8 cellular contexts compared by ENCODE assay signal in genomic region chr11:123454060-123454651, GRCh38. TPM values are rescaled to one million over a fixed set of nuclear protein-coding genes. Genes with fewer than 3 reads are reported as not detected.
A peak's percentile ranks its signal among the peaks of the same experiment; 100 is the strongest.
DNase-seq lines count a peak whose midpoint lies in the region; ATAC-seq and TF ChIP-seq lines count a peak whose summit lies in the region.

No MANE protein-coding gene starts in this region.

- H3K36me3 ChIP-seq in mammary epithelial cell (ENCODE audit: insufficient read depth, low read length) (no peaks in the 10 kb centered on the region), endodermal cell (ENCODE audit: control insufficient read depth, insufficient read depth, low read length) (peaks cover 62% of the 10 kb centered on the region)

- no peaks in the 10 kb centered on the region for H3K27me3 ChIP-seq in mammary epithelial cell (ENCODE audit: insufficient read depth, low read length)
- no peaks in the 10 kb centered on the region for H3K27me3 ChIP-seq in endodermal cell (ENCODE audit: control insufficient read depth, insufficient read depth, low read length, poor library complexity, severe bottlenecking)

- H3K27ac ChIP-seq in mammary epithelial cell (ENCODE audit: insufficient read depth, low read depth, low read length), result no peak overlapping the region
- no peak overlapping the region for H3K27ac ChIP-seq in endodermal cell (ENCODE audit: low read depth, low read length)

- dilution Hi-C loops in mammary epithelial cell (cut with HindIII; ENCODE audit: low sequenced_read_pairs), result no loop called here

- CTCF ChIA-PET in mammary epithelial cell (lab: Charles Lee; ENCODE audit: low non-redundant PET), result no interaction called here

- intact Hi-C loops in mammary epithelial cell (cut with micrococcal nuclease), result no loop called here

- H3K27me3 Mint-ChIP-seq in HFFc6 (ENCODE audit: insufficient read depth) (no peaks in the 10 kb centered on the region), T-helper 17 cell (no peaks in the 10 kb centered on the region), endodermal cell (ENCODE audit: insufficient read depth) (no peaks in the 10 kb centered on the region)

- DNase-seq in HFFc6 (peak; percentile 84), T-helper 17 cell (peak in 2 of 3 donors; percentile 28 to 33), mammary epithelial cell (peak; percentile 79), SKM-1 treated with dmso at 0.1 percent for 144 hours (lab: John Stamatoyannopoulos, UW; ENCODE audit: unreplicated experiment) (no peak), SK-N-DZ (ENCODE audit: low spot score) (no peak), endodermal cell (no peak)
- peak; percentile 70 for DNase-seq in stimulated activated CD4-positive, alpha-beta T cell treated with anti-CD3 and anti-CD28 coated beads, Interleukin-4, amount 100 ng/mL, for 24 hours

- H3K9me3 Mint-ChIP-seq in HFFc6 (no peaks in the 10 kb centered on the region), endodermal cell (no peaks in the 10 kb centered on the region)

- H3K4me1 ChIP-seq in mammary epithelial cell (ENCODE audit: insufficient read depth, low read length) (peaks cover 12% of the 10 kb centered on the region), endodermal cell (ENCODE audit: control insufficient read depth, insufficient read depth, low read length) (no peaks in the 10 kb centered on the region)

- TF ChIP-seq CTCF in HFFc6 (IDR thresholded peaks at IDR 0.05) (no peak), mammary epithelial cell (conservative IDR thresholded peaks at IDR 0.05 in 1 of 2, IDR thresholded peaks at IDR 0.05 in 1 of 2; ENCODE audit: extremely low read depth in 1 of 2, insufficient read depth in 1 of 2, low read depth in 1 of 2, low read length in 2 of 2) (no peak), endodermal cell (conservative IDR thresholded peaks at IDR 0.05) (no peak)

- in situ Hi-C loops in mammary epithelial cell (cut with MboI; ENCODE audit: low sequenced_read_pairs in 2 of 2), result no loop called here

- peaks cover 96% of the 10 kb centered on the region for H3K4me1 Mint-ChIP-seq in HFFc6 (ENCODE audit: low read depth)
- H3K4me1 Mint-ChIP-seq in T-helper 17 cell, result peaks cover 39% of the 10 kb centered on the region
- H3K4me1 Mint-ChIP-seq in endodermal cell, result peaks cover 6% of the 10 kb centered on the region

- no peak overlapping the region for H3K9ac ChIP-seq in mammary epithelial cell (ENCODE audit: insufficient read depth, low read length)
- H3K9ac ChIP-seq in endodermal cell (ENCODE audit: extremely low read depth, low read length, poor library complexity, severe bottlenecking), result no peak overlapping the region

- BruUV-seq in mammary epithelial cell (replicated peaks; lab: Mats Ljungman, UMichigan), result no TSS peak

- H3K27ac Mint-ChIP-seq in HFFc6, result peak overlapping the region; percentile 92
- peak overlapping the region; percentile 89 for H3K27ac Mint-ChIP-seq in T-helper 17 cell
- H3K27ac Mint-ChIP-seq in endodermal cell, result no peak overlapping the region

- 30% methylated on average over 7 of the region's 7 CpGs for WGBS in mammary epithelial cell (ENCODE audit: low coverage, missing lambda C conversion rate)
- 91 to 94% methylated on average over 7 of the region's 7 CpGs for whole genome bisulfite sequencing in endodermal cell (ENCODE audit: insufficient coverage in 1 of 2, insufficient read length in 1 of 2), 2 experiments

- H3K4me2 ChIP-seq in mammary epithelial cell (ENCODE audit: insufficient read depth, low read depth, low read length), result peak overlapping the region; percentile 37

- H3K4me3 ChIP-seq in mammary epithelial cell (replicated peaks in 1 of 3; ENCODE audit: insufficient read depth in 1 of 3, low read depth in 2 of 3, low read length in 3 of 3) (no peak overlapping the region), endodermal cell (ENCODE audit: low read length) (no peak overlapping the region)

- H3K4me3 Mint-ChIP-seq in HFFc6 (peak overlapping the region; percentile 50), T-helper 17 cell (peak overlapping the region; percentile 78), endodermal cell (no peak overlapping the region)

- peak overlapping the region; percentile 56 for H2AFZ ChIP-seq in mammary epithelial cell (ENCODE audit: low read depth, low read length)

- no peaks in the 10 kb centered on the region for H3K79me2 ChIP-seq in mammary epithelial cell (ENCODE audit: insufficient read depth, low read length)

- H3K36me3 Mint-ChIP-seq in HFFc6 (ENCODE audit: low read depth) (peaks cover 21% of the 10 kb centered on the region), T-helper 17 cell (ENCODE audit: low read depth) (peaks cover 2% of the 10 kb centered on the region), endodermal cell (ENCODE audit: low read depth) (peaks cover 12% of the 10 kb centered on the region)

- ATAC-seq in T-helper 17 cell (peak; percentile 84), HG02588 (IDR thresholded peaks at IDR 0.05; ENCODE audit: unreplicated experiment) (no peak)

- H4K20me1 ChIP-seq in mammary epithelial cell (ENCODE audit: insufficient read depth, low read length), result no peaks in the 10 kb centered on the region

- no peaks in the 10 kb centered on the region for H3K9me3 ChIP-seq in T-helper 17 cell (ENCODE audit: control insufficient read depth, low read length, poor library complexity, severe bottlenecking)
- H3K9me3 ChIP-seq in mammary epithelial cell (replicated peaks; ENCODE audit: insufficient read depth, low read length), result no peaks in the 10 kb centered on the region
- H3K9me3 ChIP-seq in endodermal cell (ENCODE audit: control insufficient read depth, low read length), result peaks cover 12% of the 10 kb centered on the region

RNA-seq across cellular contexts. Expression of gene GRAMD1B, which starts 24.1 kb away (rescaled TPM):
- 10 to 100 TPM; 46.1 to 54.5 (median 51.3) TPM for total RNA-seq in HFFc6 (2021; fragmentation: NEBNext Ultra II Directional; extraction: Animal tissue kit (Norgen Biotek cat#: 25700))
- total RNA-seq in T-helper 17 cell (10 to 100 TPM; 25.1 to 33.1 TPM), mammary epithelial cell (under 1 TPM in 1 of 2 donors, not detected in 1; 0.17 TPM), endodermal cell (10 to 100 TPM; 28.8 to 39.6 TPM)
- 0.05 TPM for polyA plus RNA-seq in mammary epithelial cell
- not detected for polyA minus RNA-seq in mammary epithelial cell
- polyA plus RNA-seq in SK-N-DZ (2014; cell fraction: cytosol; rRNA removed), result 2.2 and 6.2 TPM in 2 replicates
- polyA plus RNA-seq in SK-N-DZ (2014; cell fraction: nucleus; rRNA removed), result 9.0 and 11.8 TPM in 2 replicates
- 17.7 TPM for polyA plus RNA-seq in endodermal cell (2013, experiment 1 of 2)
- polyA plus RNA-seq in endodermal cell (2013, experiment 2 of 2), result 21.1 TPM

Comparison
In these comparisons a context has a peak if more than half of its experiments do, and no peak if none do; other contexts are left out.
1. DNase-seq: peak in HFFc6 (single experiment), T-helper 17 cell (2 of 3), mammary epithelial cell (single experiment) and stimulated activated CD4-positive, alpha-beta T cell treated with anti-CD3 and anti-CD28 coated beads, Interleukin-4, amount 100 ng/mL, for 24 hours (single experiment); none in SKM-1 treated with dmso at 0.1 percent for 144 hours (single experiment), SK-N-DZ (single experiment) and endodermal cell (single experiment).
2. RNA of gene GRAMD1B, which starts 24.1 kb away (total RNA-seq): 46.1 to 54.5 TPM in HFFc6, 28.8 to 39.6 TPM in endodermal cell and 25.1 to 33.1 TPM in T-helper 17 cell; 0.17 TPM in mammary epithelial cell; every median in the first group is over 10 times any median in the second.